In the genomic region with DNA sequence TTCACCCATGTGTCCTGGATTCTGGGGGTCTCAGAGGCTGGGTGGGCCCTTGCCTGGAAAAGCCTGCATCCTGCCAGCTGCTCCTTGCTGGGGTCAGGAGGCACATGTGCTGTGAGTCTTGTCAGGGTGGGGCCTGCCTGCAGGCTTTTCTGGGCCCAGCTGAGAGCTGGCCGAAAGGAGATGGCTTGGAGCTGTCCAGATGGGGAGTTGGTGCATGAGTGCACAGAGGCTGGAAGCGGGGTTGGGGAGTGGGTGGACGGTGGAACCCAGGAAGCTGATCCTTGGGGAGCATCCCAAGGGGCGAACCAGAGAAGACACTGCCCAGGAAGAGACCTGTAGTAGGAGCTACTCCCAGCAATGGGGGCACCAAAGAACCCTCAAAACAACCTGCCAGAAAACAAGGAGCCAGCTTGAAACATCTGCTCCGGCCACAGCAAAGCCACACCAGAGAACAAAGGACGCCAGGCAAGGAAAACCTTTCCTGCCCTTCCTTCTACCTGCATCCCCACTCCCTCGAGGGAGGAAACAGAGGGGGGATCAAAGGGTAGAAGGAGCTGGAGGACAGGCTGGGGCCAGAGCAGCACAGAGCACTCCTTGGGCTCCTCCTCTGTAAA, we compare ENCODE assay signal across 1 cellular context.
TF ChIP-seq lines count a peak whose summit lies in the region.

No MANE protein-coding gene starts in this region.

TF ChIP-seq in SK-N-SH, 30 proteins besides CTCF, POLR2A, EP300 and RAD21:
- TF ChIP-seq YY1 (IDR thresholded peaks at IDR 0.05; ENCODE audit: low read depth) (no peak), JUND (IDR thresholded peaks at IDR 0.05) (no peak), GATA2 (CRISPR knock-in tag; IDR thresholded peaks at IDR 0.05) (no peak), TEAD4 (IDR thresholded peaks at IDR 0.05; ENCODE audit: borderline replicate concordance, insufficient read depth) (no peak), POLR2AphosphoS5 (IDR thresholded peaks at IDR 0.05; ENCODE audit: low read depth, low read length) (no peak), MXI1 (IDR thresholded peaks at IDR 0.05; ENCODE audit: low read depth, low read length) (no peak), FOSL2 (IDR thresholded peaks at IDR 0.05; ENCODE audit: borderline replicate concordance, low read depth) (no peak), RXRA (IDR thresholded peaks at IDR 0.05; ENCODE audit: borderline replicate concordance, low read depth) (no peak), MEF2A (IDR thresholded peaks at IDR 0.05; ENCODE audit: borderline replicate concordance, low read depth) (no peak)
